In the genomic region with DNA sequence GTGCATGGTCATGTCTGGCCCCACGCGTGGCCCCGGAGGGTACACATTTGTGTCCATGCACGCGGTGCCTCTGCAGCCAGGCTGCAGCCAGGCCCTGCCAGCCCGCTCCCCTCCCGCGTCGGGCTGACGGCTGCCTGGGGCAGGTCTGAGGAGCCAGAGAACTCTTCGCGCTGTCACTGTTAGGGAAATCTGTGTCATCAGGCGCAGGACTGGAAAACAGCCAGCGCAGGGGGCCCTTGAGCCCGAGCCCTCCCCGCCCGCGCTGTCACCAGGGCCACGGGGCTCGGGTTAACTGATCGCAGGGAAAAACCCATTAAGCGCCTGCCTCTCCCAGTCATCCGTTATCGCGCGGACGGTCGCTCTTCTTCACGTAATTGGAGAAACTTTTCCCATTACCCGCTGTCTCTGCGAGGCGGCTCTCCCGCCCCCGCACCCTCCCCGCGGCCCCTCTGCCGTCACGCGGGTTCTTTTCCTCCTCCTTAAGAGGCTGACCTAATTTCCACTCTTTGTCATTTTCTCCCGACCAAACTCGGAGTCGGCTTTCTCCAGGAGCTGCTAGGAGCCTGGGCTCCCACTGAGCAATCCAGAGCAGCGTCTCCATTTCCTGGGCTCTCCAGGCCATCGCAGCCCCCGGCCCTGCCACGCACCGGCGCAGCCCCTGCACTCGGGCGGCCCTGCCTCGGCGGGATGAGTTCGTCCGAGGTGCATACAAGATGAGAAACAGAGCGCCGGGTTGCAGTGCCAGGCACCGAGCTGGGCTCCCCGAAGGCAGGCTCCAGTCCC, we compare ENCODE assay signal across 8 cellular contexts. TPM values are rescaled to one million over a fixed set of nuclear protein-coding genes. Genes with fewer than 3 reads are reported as not detected.
DNase-seq lines count a peak whose midpoint lies in the region; ATAC-seq and TF ChIP-seq lines count a peak whose summit lies in the region.

No MANE protein-coding gene starts in this region.

- H3K4me3 ChIP-seq in aorta (ENCODE audit: low read length in 2 of 2), result peak overlapping the region; percentile 1 to 11

- H3K9me3 Mint-ChIP-seq in mesothelial cell of epicardium, result no peaks in the 10 kb centered on the region

- H3K9me3 ChIP-seq in aorta (ENCODE audit: control insufficient read depth, low read length), result no peaks in the 10 kb centered on the region

- no peak for TF ChIP-seq CTCF in mesothelial cell of epicardium (IDR thresholded peaks at IDR 0.05; ENCODE audit: unreplicated experiment)

- no peaks in the 10 kb centered on the region for H3K27me3 ChIP-seq in aorta (ENCODE audit: control insufficient read depth in 1 of 2, insufficient read depth in 2 of 2, low read length in 1 of 2)

- intact Hi-C loops in aorta (cut with DNase I), result no loop called here

- DNase-seq in stimulated activated CD4-positive, alpha-beta T cell treated with anti-CD3 and anti-CD28 coated beads, Interleukin-1b, Interleukin-23, amount 100 ng/mL, for 48 hours, result peak; percentile 14
- no peak for DNase-seq in stimulated activated CD4-positive, alpha-beta T cell treated with anti-CD3 and anti-CD28 coated beads, Interleukin-12 subunit alpha, Interleukin-12 subunit beta, amount 100 ng/mL, for 4 hours
- DNase-seq in cerebellar cortex (ENCODE audit: low spot score), result peak; percentile 30
- DNase-seq in mesothelial cell of epicardium (ENCODE audit: low spot score in 2 of 2, unreplicated experiment in 2 of 2), result peak in 1 of 2 experiments; percentile 55
- DNase-seq in aorta, result peak in 1 of 2 donors; percentile 85
- DNase-seq in hippocampal formation (lab: John Stamatoyannopoulos, UW), result no peak

- H3K4me1 Mint-ChIP-seq in mesothelial cell of epicardium, result peaks cover 14% of the 10 kb centered on the region

- WGBS in aorta, 2 donors, result 5% methylated on average over 57 to 58 of the region's 58 CpGs

- H3K4me1 ChIP-seq in aorta (ENCODE audit: control insufficient read depth in 1 of 2, insufficient read depth in 2 of 2, low read length in 2 of 2), result no peaks in the 10 kb centered on the region

- peak overlapping the region; percentile 48 for H3K4me3 Mint-ChIP-seq in mesothelial cell of epicardium

- peaks cover 93% of the 10 kb centered on the region for H3K27me3 Mint-ChIP-seq in mesothelial cell of epicardium (ENCODE audit: low read depth)

- H3K27ac ChIP-seq in aorta (ENCODE audit: low read depth in 1 of 2, low read length in 2 of 2), result no peak overlapping the region

- no peak overlapping the region for H3K27ac Mint-ChIP-seq in mesothelial cell of epicardium

- H3K36me3 Mint-ChIP-seq in mesothelial cell of epicardium, result no peaks in the 10 kb centered on the region

- ATAC-seq in aorta (ENCODE audit: low FRiP score) (peak; percentile 54), HG03045 (IDR thresholded peaks at IDR 0.05; ENCODE audit: unreplicated experiment) (no peak), HG03571 (IDR thresholded peaks at IDR 0.05; ENCODE audit: unreplicated experiment) (no peak)

- no peaks in the 10 kb centered on the region for H3K36me3 ChIP-seq in aorta (ENCODE audit: control insufficient read depth in 1 of 2, insufficient read depth in 2 of 2, low read length in 1 of 2)

RNA-seq across cellular contexts. Expression of gene PRR23E, which starts 57.5 kb away (rescaled TPM):
- not detected in 3 replicates for total RNA-seq in mesothelial cell of epicardium
- not detected for total RNA-seq in aorta
- polyA plus RNA-seq in aorta, result not detected

Comparison
In these comparisons a context has a peak if more than half of its experiments do, and no peak if none do; other contexts are left out.
1. DNase-seq: peak in stimulated activated CD4-positive, alpha-beta T cell treated with anti-CD3 and anti-CD28 coated beads, Interleukin-1b, Interleukin-23, amount 100 ng/mL, for 48 hours (single experiment) and cerebellar cortex (single experiment); none in stimulated activated CD4-positive, alpha-beta T cell treated with anti-CD3 and anti-CD28 coated beads, Interleukin-12 subunit alpha, Interleukin-12 subunit beta, amount 100 ng/mL, for 4 hours (single experiment) and hippocampal formation (0 of 2).